ENCODE assay signal across 35 cellular contexts in genomic region chr11:80617156-80617555, GRCh38.
A peak's percentile ranks its signal among the peaks of the same experiment; 100 is the strongest.
DNase-seq lines count a peak whose midpoint lies in the region; ATAC-seq, FAIRE-seq and TF ChIP-seq lines count a peak whose summit lies in the region.
"Had no signal": no experiment of that assay in that cellular context is flagged by ENCODE, and none has a peak within 500 bp of the region (broad histone marks: within the 10 kb centered on the region; RNA-seq: fewer than 3 reads in every experiment).

No MANE protein-coding gene starts in this region.

- CTCF ChIA-PET in SK-N-SH (lab: Yijun Ruan, JAX) = no interaction called here

- no peaks in the 10 kb centered on the region for H3K79me2 ChIP-seq in SK-N-SH (ENCODE audit: insufficient read depth)

- POLR2A ChIA-PET in SK-N-SH (lab: Yijun Ruan, JAX) = no interaction called here

- ATAC-seq in SK-N-SH treated with all-trans-retinoic acid at 6 μM for 48 hours = no peak
- ATAC-seq in GM21529 (IDR thresholded peaks at IDR 0.05; ENCODE audit: unreplicated experiment) = no peak
- ATAC-seq in GM21717 (IDR thresholded peaks at IDR 0.05; ENCODE audit: unreplicated experiment) = no peak
- no peak for ATAC-seq in HG03442 (IDR thresholded peaks at IDR 0.05; ENCODE audit: unreplicated experiment)
- ATAC-seq: A549; CD8-positive, alpha-beta T cell had no signal

- H3K4me3 ChIP-seq in SK-N-SH (ENCODE audit: low read depth in 2 of 2, low read length in 1 of 2) = no peak overlapping the region
- H3K4me3 ChIP-seq in MG63 = no peak overlapping the region
- H3K4me3 ChIP-seq: A549; BLaER1; BLaER1 treated with 17β-estradiol and CSF1 and Interleukin-3, amounts not matched to agents 10 nM and 100 nM had no signal

- H3K9me2 ChIP-seq in SK-N-SH = no peaks in the 10 kb centered on the region

- H3K27ac ChIP-seq in SK-N-SH (ENCODE audit: low read depth in 2 of 2, low read length in 1 of 2) = no peak overlapping the region
- H3K27ac ChIP-seq: 22Rv1; A549; BLaER1; BLaER1 treated with 17β-estradiol and CSF1 and Interleukin-3, amounts not matched to agents 10 nM and 100 nM; C4-2B had no signal

- peak; percentile 55 for FAIRE-seq in islet of Langerhans (lab: Jason Lieb, UNC)
- FAIRE-seq: A204.1, A549, D721Med had no signal

- no peak overlapping the region for H3K9ac ChIP-seq in SK-N-SH
- H3K9ac ChIP-seq: BLaER1; BLaER1 treated with 17β-estradiol and CSF1 and Interleukin-3, amounts not matched to agents 10 nM and 100 nM had no signal

- no peak overlapping the region for H3K4me2 ChIP-seq in SK-N-SH
- H3K4me2 ChIP-seq: A549; BLaER1; BLaER1 treated with 17β-estradiol and CSF1 and Interleukin-3, amounts not matched to agents 10 nM and 100 nM had no signal

- H3K4me1 ChIP-seq in SK-N-SH (ENCODE audit: control insufficient read depth in 1 of 2, insufficient read depth in 2 of 2, low read depth in 1 of 2, low read length in 1 of 2) = no peaks in the 10 kb centered on the region; a peak in 2 of 4 replicates
- H3K4me1 ChIP-seq: A549; BE2C; BLaER1; BLaER1 treated with 17β-estradiol and CSF1 and Interleukin-3, amounts not matched to agents 10 nM and 100 nM had no signal

- no peak overlapping the region for H2AFZ ChIP-seq in SK-N-SH (ENCODE audit: low read depth)

- TF ChIP-seq RAD21 in SK-N-SH (IDR thresholded peaks at IDR 0.05; ENCODE audit: low read length) = no peak

- 48% methylated on average over 1 of the region's 1 CpG for WGBS in SK-N-SH (ENCODE audit: low lambda C conversion rate)

- TF ChIP-seq EP300 in SK-N-SH (IDR thresholded peaks at IDR 0.05; ENCODE audit: borderline replicate concordance in 1 of 2, low read depth in 1 of 2, low read length in 1 of 2) = peak in 1 of 2 experiments; percentile 76; a peak in 2 of 4 replicates

- H3K9me3 ChIP-seq in SK-N-SH (no peaks in the 10 kb centered on the region), MG63 (no peaks in the 10 kb centered on the region)
- H3K9me3 ChIP-seq: A549; BE2C; BLaER1; BLaER1 treated with 17β-estradiol and CSF1 and Interleukin-3, amounts not matched to agents 10 nM and 100 nM; Caco-2 had no signal

- DNase-seq in SK-N-DZ (ENCODE audit: low spot score) = peak; percentile 84
- DNase-seq in SK-N-SH = no peak
- no peak for DNase-seq in MG63
- DNase-seq: 8988T; ACHN; AML-193; BE2C; C1 segment of cervical spinal cord; Caco-2; Calu3; CD4-positive, alpha-beta memory T cell; CD4-positive, alpha-beta T cell; CD4-positive, CD25-positive, alpha-beta regulatory T cell; CD8-positive, alpha-beta memory T cell; CD8-positive, alpha-beta T cell; COR-L47; DMS 273 treated with DMSO at 0.1 percent for 48 hours; DMS153; DMS53; DMS79; DMS79 treated with DMSO at 0.1 percent for 48 hours; DND-41; EL had no signal

- no peaks in the 10 kb centered on the region for H3F3A ChIP-seq in SK-N-SH (replicated peaks; ENCODE audit: insufficient read depth)

- H3K36me3 ChIP-seq in SK-N-SH (replicated peaks in 1 of 2; ENCODE audit: control insufficient read depth in 1 of 2, insufficient read depth in 2 of 2, low read length in 1 of 2) = no peaks in the 10 kb centered on the region
- no peaks in the 10 kb centered on the region for H3K36me3 ChIP-seq in MG63
- H3K36me3 ChIP-seq: BE2C; BLaER1; BLaER1 treated with 17β-estradiol and CSF1 and Interleukin-3, amounts not matched to agents 10 nM and 100 nM had no signal

- no peaks in the 10 kb centered on the region for H3K27me3 ChIP-seq in SK-N-SH (ENCODE audit: insufficient read depth)
- H3K27me3 ChIP-seq in MG63 = no peaks in the 10 kb centered on the region
- H3K27me3 ChIP-seq: BE2C; BLaER1; BLaER1 treated with 17β-estradiol and CSF1 and Interleukin-3, amounts not matched to agents 10 nM and 100 nM had no signal

- no peaks in the 10 kb centered on the region for H4K20me1 ChIP-seq in SK-N-SH (ENCODE audit: insufficient read depth)
- H4K20me1 ChIP-seq: BLaER1; BLaER1 treated with 17β-estradiol and CSF1 and Interleukin-3, amounts not matched to agents 10 nM and 100 nM had no signal

- TF ChIP-seq CTCF in SK-N-SH (IDR thresholded peaks at IDR 0.05) = no peak

TF ChIP-seq in SK-N-SH, 30 proteins besides CTCF, POLR2A, EP300 and RAD21:
- TF ChIP-seq TCF12 (IDR thresholded peaks at IDR 0.05) = no peak
- peak; percentile 46 for TF ChIP-seq GATA2 (CRISPR knock-in tag; IDR thresholded peaks at IDR 0.05)
- no peak for TF ChIP-seq SIN3A (IDR thresholded peaks at IDR 0.05; ENCODE audit: borderline replicate concordance, low read depth, low read length)
- TF ChIP-seq REST (IDR thresholded peaks at IDR 0.05; ENCODE audit: low read depth, low read length) = no peak
- TF ChIP-seq POLR2AphosphoS5 (IDR thresholded peaks at IDR 0.05; ENCODE audit: low read depth, low read length) = no peak

TF ChIP-seq in SK-N-SH treated with all-trans-retinoic acid at 6 μM for 48 hours, 23 proteins besides CTCF, POLR2A, EP300 and RAD21:
- TF ChIP-seq ZNF565 (CRISPR knock-in tag; conservative IDR thresholded peaks at IDR 0.05; ENCODE audit: low read depth) = no peak
- peak; percentile 70; the same call in 1 of the 2 replicates for TF ChIP-seq TCF4 (CRISPR knock-in tag; IDR thresholded peaks at IDR 0.05; ENCODE audit: borderline replicate concordance)
- no peak for TF ChIP-seq CSRNP3 (CRISPR knock-in tag; IDR thresholded peaks at IDR 0.05)
- TF ChIP-seq, protein P1, sequence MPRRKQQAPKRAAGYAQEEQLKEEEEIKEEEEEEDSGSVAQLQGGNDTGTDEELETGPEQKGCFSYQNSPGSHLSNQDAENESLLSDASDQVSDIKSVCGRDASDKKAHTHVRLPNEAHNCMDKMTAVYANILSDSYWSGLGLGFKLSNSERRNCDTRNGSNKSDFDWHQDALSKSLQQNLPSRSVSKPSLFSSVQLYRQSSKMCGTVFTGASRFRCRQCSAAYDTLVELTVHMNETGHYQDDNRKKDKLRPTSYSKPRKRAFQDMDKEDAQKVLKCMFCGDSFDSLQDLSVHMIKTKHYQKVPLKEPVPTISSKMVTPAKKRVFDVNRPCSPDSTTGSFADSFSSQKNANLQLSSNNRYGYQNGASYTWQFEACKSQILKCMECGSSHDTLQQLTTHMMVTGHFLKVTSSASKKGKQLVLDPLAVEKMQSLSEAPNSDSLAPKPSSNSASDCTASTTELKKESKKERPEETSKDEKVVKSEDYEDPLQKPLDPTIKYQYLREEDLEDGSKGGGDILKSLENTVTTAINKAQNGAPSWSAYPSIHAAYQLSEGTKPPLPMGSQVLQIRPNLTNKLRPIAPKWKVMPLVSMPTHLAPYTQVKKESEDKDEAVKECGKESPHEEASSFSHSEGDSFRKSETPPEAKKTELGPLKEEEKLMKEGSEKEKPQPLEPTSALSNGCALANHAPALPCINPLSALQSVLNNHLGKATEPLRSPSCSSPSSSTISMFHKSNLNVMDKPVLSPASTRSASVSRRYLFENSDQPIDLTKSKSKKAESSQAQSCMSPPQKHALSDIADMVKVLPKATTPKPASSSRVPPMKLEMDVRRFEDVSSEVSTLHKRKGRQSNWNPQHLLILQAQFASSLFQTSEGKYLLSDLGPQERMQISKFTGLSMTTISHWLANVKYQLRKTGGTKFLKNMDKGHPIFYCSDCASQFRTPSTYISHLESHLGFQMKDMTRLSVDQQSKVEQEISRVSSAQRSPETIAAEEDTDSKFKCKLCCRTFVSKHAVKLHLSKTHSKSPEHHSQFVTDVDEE (CRISPR knock-in tag; IDR thresholded peaks at IDR 0.05) = 0 out of 2 replicates have a peak, but pooled peaks have one; percentile 34
- no peak for TF ChIP-seq ZNF8 (CRISPR knock-in tag; IDR thresholded peaks at IDR 0.05)
- no peak for TF ChIP-seq PPARA (CRISPR knock-in tag; IDR thresholded peaks at IDR 0.05; ENCODE audit: borderline replicate concordance)
- TF ChIP-seq ISL1 (CRISPR knock-in tag; IDR thresholded peaks at IDR 0.05) = peak; percentile 19; the same call in 1 of the 2 replicates
